8 cellular contexts compared by ENCODE assay signal in genomic region chr18:55234366-55235093, GRCh38.
DNase-seq lines count a peak whose midpoint lies in the region; ATAC-seq and FAIRE-seq lines count a peak whose summit lies in the region.

No MANE protein-coding gene starts in this region.

- in situ Hi-C loops in T47D (cut with HindIII; ENCODE audit: low pct_unique_long_range_greater_than_20kb, low sequenced_read_pairs), result no loop called here

- ATAC-seq in HG02943 (IDR thresholded peaks at IDR 0.05; ENCODE audit: low read depth, unreplicated experiment), result peak; percentile 76

- peak; percentile 87 for FAIRE-seq in islet of Langerhans (lab: Jason Lieb, UNC)

- peak; percentile 26 to 40 for DNase-seq in activated CD4-positive, alpha-beta T cell treated with anti-CD3 and anti-CD28 coated beads for 24 hours (ENCODE audit: low read depth in 2 of 2)
- DNase-seq in activated CD4-positive, alpha-beta T cell treated with anti-CD3 and anti-CD28 coated beads for 1 hour, result no peak
- DNase-seq in NCI-H1694 (lab: John Stamatoyannopoulos, UW) (peak; percentile 87), SW480 (ENCODE audit: low spot score) (peak; percentile 68), T47D (ENCODE audit: low read depth in 1 of 2, low spot score in 1 of 2) (peak; percentile 42 to 87)
- peak; percentile 16 to 60 (median 33) for DNase-seq in stimulated activated CD4-positive, alpha-beta T cell treated with anti-CD3 and anti-CD28 coated beads, Interleukin-12 subunit alpha, Interleukin-12 subunit beta, amount 100 ng/mL, for 48 hours (ENCODE audit: low read depth in 2 of 3, low spot score in 1 of 3)
